26 cellular contexts compared by ENCODE assay signal in genomic region chr1:239805042-239805441, GRCh38.
"Had no signal": no experiment of that assay in that cellular context is flagged by ENCODE, and none has a peak within 500 bp of the region (broad histone marks: within the 10 kb centered on the region; RNA-seq: fewer than 3 reads in every experiment).

No MANE protein-coding gene starts in this region.

- H3K9me3 ChIP-seq: gastrocnemius medialis, mucosa of descending colon, neutrophil, ovary, spleen, transverse colon had no signal

- H3K4me2 ChIP-seq: hepatocyte had no signal

- H3K9me3 Mint-ChIP-seq: activated CD4-positive, alpha-beta memory T cell treated with anti-CD3 and anti-CD28 coated beads, Interleukin-2, amount 10 ng/mL, durations not matched to agents 7 days and 5 days; activated CD4-positive, alpha-beta T cell treated with anti-CD3 and anti-CD28 coated beads, Interleukin-2, amount 10 ng/mL, durations not matched to agents 7 days and 5 days; activated naive CD4-positive, alpha-beta T cell treated with anti-CD3 and anti-CD28 coated beads, Interleukin-2, amount 10 ng/mL, durations not matched to agents 7 days and 5 days; activated T-cell treated with anti-CD3 and anti-CD28 coated beads, Interleukin-2, amount 50 U/mL, for 24 hours; central memory CD8-positive, alpha-beta T cell; dendritic cell treated with granulocyte-macrophage colony-stimulating factor and Interleukin-4, amounts not matched to agents 40 ng/mL and 50 ng/mL, for 4 days; nephron progenitor cell; T-helper 1 cell treated with Interleukin-12 subunit alpha and Interleukin-12 subunit beta and Interleukin-4 antibody, amounts not matched to agents 30 μg/mL and 1 μg/mL, for 36 hours had no signal

- H3K27ac ChIP-seq: epithelial cell of prostate, gastrocnemius medialis, hepatocyte, neutrophil, spleen had no signal

- H3K27me3 ChIP-seq: gastrocnemius medialis, hepatocyte, neutrophil, ovary, spleen, transverse colon had no signal

- H3K36me3 Mint-ChIP-seq: activated naive CD4-positive, alpha-beta T cell treated with anti-CD3 and anti-CD28 coated beads, Interleukin-2, amount 10 ng/mL, durations not matched to agents 7 days and 5 days had no signal

- H3K4me1 ChIP-seq: gastrocnemius medialis had no signal

- H2AFZ ChIP-seq: hepatocyte had no signal

- H3K36me3 ChIP-seq: gastrocnemius medialis, neutrophil, ovary, spleen, transverse colon had no signal

- ATAC-seq: gastrocnemius medialis, left ventricle myocardium superior, mucosa of descending colon, WTC11 had no signal

- H3K4me3 ChIP-seq: gastrocnemius medialis, hepatocyte, mucosa of descending colon, ovary, spleen, transverse colon had no signal

- H3K79me2 ChIP-seq: hepatocyte had no signal

- H3K27me3 Mint-ChIP-seq: activated CD4-positive, alpha-beta memory T cell treated with anti-CD3 and anti-CD28 coated beads, Interleukin-2, amount 10 ng/mL, durations not matched to agents 7 days and 5 days; activated CD4-positive, alpha-beta T cell treated with anti-CD3 and anti-CD28 coated beads, Interleukin-2, amount 10 ng/mL, durations not matched to agents 7 days and 5 days; activated naive CD4-positive, alpha-beta T cell treated with anti-CD3 and anti-CD28 coated beads, Interleukin-2, amount 10 ng/mL, durations not matched to agents 7 days and 5 days; activated T-cell treated with anti-CD3 and anti-CD28 coated beads, Interleukin-2, amount 50 U/mL, for 24 hours; central memory CD8-positive, alpha-beta T cell; dendritic cell treated with granulocyte-macrophage colony-stimulating factor and Interleukin-4, amounts not matched to agents 40 ng/mL and 50 ng/mL, for 4 days had no signal

- H3K4me3 Mint-ChIP-seq: activated CD4-positive, alpha-beta memory T cell treated with anti-CD3 and anti-CD28 coated beads, Interleukin-2, amount 10 ng/mL, durations not matched to agents 7 days and 5 days; activated CD4-positive, alpha-beta T cell treated with anti-CD3 and anti-CD28 coated beads, Interleukin-2, amount 10 ng/mL, durations not matched to agents 7 days and 5 days; activated naive CD4-positive, alpha-beta T cell treated with anti-CD3 and anti-CD28 coated beads, Interleukin-2, amount 10 ng/mL, durations not matched to agents 7 days and 5 days; activated T-cell treated with anti-CD3 and anti-CD28 coated beads, Interleukin-2, amount 50 U/mL, for 24 hours; central memory CD8-positive, alpha-beta T cell; dendritic cell treated with granulocyte-macrophage colony-stimulating factor and Interleukin-4, amounts not matched to agents 40 ng/mL and 50 ng/mL, for 4 days; nephron progenitor cell; T-helper 1 cell treated with Interleukin-12 subunit alpha and Interleukin-12 subunit beta and Interleukin-4 antibody, amounts not matched to agents 30 μg/mL and 1 μg/mL, for 36 hours; WTC11 had no signal

- DNase-seq: activated CD4-positive, alpha-beta memory T cell treated with anti-CD3 and anti-CD28 coated beads, Interleukin-2, amount 10 ng/mL, durations not matched to agents 7 days and 5 days; activated CD4-positive, alpha-beta T cell treated with anti-CD3 and anti-CD28 coated beads for 1 hour; activated CD4-positive, alpha-beta T cell treated with anti-CD3 and anti-CD28 coated beads, Interleukin-2, amount 10 ng/mL, durations not matched to agents 7 days and 5 days; activated CD8-positive, alpha-beta memory T cell treated with anti-CD3 and anti-CD28 coated beads, Interleukin-2, amount 50 U/mL, for 48 hours; activated gamma-delta T cell; activated naive CD4-positive, alpha-beta T cell treated with anti-CD3 and anti-CD28 coated beads, Interleukin-2, amount 10 ng/mL, durations not matched to agents 7 days and 5 days; activated T-cell treated with anti-CD3 and anti-CD28 coated beads, Interleukin-2, amount 50 U/mL, for 24 hours; amygdala; gastrocnemius medialis; islet precursor cell; left ventricle myocardium superior; mucosa of descending colon; nephron progenitor cell; ovary; spleen; stimulated activated naive CD4-positive, alpha-beta T cell; SW 1271; transverse colon had no signal

- H3K27ac Mint-ChIP-seq: activated CD4-positive, alpha-beta memory T cell treated with anti-CD3 and anti-CD28 coated beads, Interleukin-2, amount 10 ng/mL, durations not matched to agents 7 days and 5 days; activated CD4-positive, alpha-beta T cell treated with anti-CD3 and anti-CD28 coated beads, Interleukin-2, amount 10 ng/mL, durations not matched to agents 7 days and 5 days; activated naive CD4-positive, alpha-beta T cell treated with anti-CD3 and anti-CD28 coated beads, Interleukin-2, amount 10 ng/mL, durations not matched to agents 7 days and 5 days; activated T-cell treated with anti-CD3 and anti-CD28 coated beads, Interleukin-2, amount 50 U/mL, for 24 hours; dendritic cell treated with granulocyte-macrophage colony-stimulating factor and Interleukin-4, amounts not matched to agents 40 ng/mL and 50 ng/mL, for 4 days; nephron progenitor cell; progenitor cell of endocrine pancreas; T-helper 1 cell treated with Interleukin-12 subunit alpha and Interleukin-12 subunit beta and Interleukin-4 antibody, amounts not matched to agents 30 μg/mL and 1 μg/mL, for 36 hours had no signal
